In the genomic region with DNA sequence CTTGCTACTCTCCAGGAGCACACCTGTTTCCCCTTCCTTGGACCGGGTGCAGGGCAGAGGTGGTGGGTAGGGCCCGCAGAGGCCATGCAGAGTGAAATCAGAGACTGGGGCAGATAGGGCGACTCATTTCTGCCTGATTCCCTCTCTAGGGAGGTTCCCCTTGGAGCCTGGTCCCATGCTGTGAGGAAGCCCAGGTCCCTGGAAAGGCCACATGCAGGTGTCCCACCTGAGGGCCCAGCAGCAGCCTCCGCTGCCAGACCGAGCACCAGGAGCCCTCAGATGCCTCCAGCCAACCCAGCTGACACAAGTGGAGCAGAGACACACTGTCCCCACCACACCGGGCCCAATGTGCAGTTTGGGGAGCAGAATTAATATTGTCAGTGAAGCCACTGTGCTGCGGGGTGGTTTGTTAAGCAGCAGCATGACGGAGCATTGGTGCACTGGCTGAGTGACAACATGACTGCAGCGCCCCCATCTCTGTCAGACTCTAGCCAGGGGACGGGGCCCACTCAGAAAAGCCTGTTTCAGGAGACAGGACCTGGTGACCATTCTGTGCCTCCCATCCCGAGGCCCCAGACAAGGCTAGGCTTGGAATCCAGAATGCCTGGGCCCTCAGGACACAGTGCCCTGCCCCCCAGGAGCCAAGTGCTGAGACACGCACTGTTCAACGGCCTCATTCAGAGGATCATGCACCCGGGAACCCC, we compare ENCODE assay signal across 21 cellular contexts. TPM values are rescaled to one million over a fixed set of nuclear protein-coding genes. Genes with fewer than 3 reads are reported as not detected.
DNase-seq lines count a peak whose midpoint lies in the region; ATAC-seq, FAIRE-seq and TF ChIP-seq lines count a peak whose summit lies in the region.
"Had no signal": no experiment of that assay in that cellular context is flagged by ENCODE, and none has a peak within 500 bp of the region (broad histone marks: within the 10 kb centered on the region; RNA-seq: fewer than 3 reads in every experiment).

No MANE protein-coding gene starts in this region.

- TF ChIP-seq EP300 in HepG2 (IDR thresholded peaks at IDR 0.05; ENCODE audit: low read depth in 2 of 2, low read length in 2 of 2) (no peak), HepG2 (CRISPR knock-in tag; IDR thresholded peaks at IDR 0.05; ENCODE audit: borderline replicate concordance) (no peak), sigmoid colon (IDR thresholded peaks at IDR 0.05) (no peak)

- H3K27me3 ChIP-seq in Peyer's patch (no peaks in the 10 kb centered on the region), HepG2 (ENCODE audit: control insufficient read depth in 1 of 2, insufficient read depth in 2 of 2, low read length in 2 of 2) (peaks cover 6 to 21% of the 10 kb centered on the region in 2 experiments; a peak in 3 of 5 replicates), sigmoid colon (peaks cover 0 to 9% (median 0%) of the 10 kb centered on the region in 3 donors)
- H3K27me3 ChIP-seq: BE2C, cardiac muscle cell, gastrocnemius medialis, SJSA1, tibial nerve had no signal

- DNase-seq in activated T-cell treated with anti-CD3 and anti-CD28 coated beads, Interleukin-2, amount 50 U/mL, for 1 hour: peak; percentile 12
- DNase-seq in activated T-cell treated with anti-CD3 and anti-CD28 coated beads, Interleukin-2, amount 50 U/mL, for 48 hours: no peak
- DNase-seq in Peyer's patch (peak in 2 of 3 donors; percentile 19 to 34), HepG2 (ENCODE audit: low spot score) (no peak), sigmoid colon (peak; percentile 47), DMS79 (lab: John Stamatoyannopoulos, UW) (no peak), caudate nucleus (lab: John Stamatoyannopoulos, UW) (no peak), CD1c-positive myeloid dendritic cell (ENCODE audit: extremely low spot score) (no peak)
- DNase-seq: BE2C; NCI-H1436; NCI-H774; stimulated activated naive B cell treated with anti-CD40 and anti-IgM and Interleukin-4, amounts not matched to agents 10 μg/mL and 1 μg/mL and 100 μg/mL, for 72 hours; WERI-Rb-1 had no signal

- CTCF ChIA-PET in HepG2 (lab: Yijun Ruan, JAX; ENCODE audit: low intra/inter-chr PET ratio, low total read pairs): no interaction called here

- 7% methylated on average over 3 of the region's 14 CpGs for WGBS in HepG2 (ENCODE audit: low lambda C conversion rate)
- WGBS in sigmoid colon, 2 donors: 84 to 87% methylated on average over 14 of the region's 14 CpGs

- H3K4me2 ChIP-seq in HepG2 (ENCODE audit: low read depth, low read length): no peak overlapping the region

- H3K79me2 ChIP-seq in HepG2 (ENCODE audit: insufficient read depth, low read length): no peaks in the 10 kb centered on the region

- no peak for TF ChIP-seq POLR2A in Peyer's patch (IDR thresholded peaks at IDR 0.05)
- no peak for TF ChIP-seq POLR2A in HepG2 (IDR thresholded peaks at IDR 0.05; ENCODE audit: insufficient read depth in 1 of 2, low read depth in 2 of 2, low read length in 2 of 2)
- no peak for TF ChIP-seq POLR2A in sigmoid colon (IDR thresholded peaks at IDR 0.05)

- ATAC-seq in HepG2: peak; percentile 40; the same call in 2 of the 3 replicates
- ATAC-seq: gastrocnemius medialis, left colon had no signal

- H3K27ac ChIP-seq in Peyer's patch (no peak overlapping the region), HepG2 (ENCODE audit: extremely low read length, insufficient read depth, low read length) (no peak overlapping the region), sigmoid colon (no peak overlapping the region), caudate nucleus (ENCODE audit: low read depth, low read length) (no peak overlapping the region)
- H3K27ac ChIP-seq: 22Rv1, cardiac muscle cell, dorsolateral prefrontal cortex, gastrocnemius medialis, SJSA1, tibial nerve, WERI-Rb-1 had no signal

- H3K36me3 ChIP-seq in Peyer's patch (no peaks in the 10 kb centered on the region), HepG2 (replicated peaks in 1 of 2; ENCODE audit: control insufficient read depth in 1 of 2, insufficient read depth in 2 of 2, low read length in 2 of 2) (no peaks in the 10 kb centered on the region), sigmoid colon (no peaks in the 10 kb centered on the region)
- H3K36me3 ChIP-seq: BE2C, cardiac muscle cell, gastrocnemius medialis, SJSA1, tibial nerve, WERI-Rb-1 had no signal

- no peak for TF ChIP-seq RAD21 in HepG2 (CRISPR knock-in tag; IDR thresholded peaks at IDR 0.05)

- H4K20me1 ChIP-seq in HepG2 (ENCODE audit: insufficient read depth, low read length): no peaks in the 10 kb centered on the region

- in situ Hi-C loops in HepG2 (cut with HindIII; ENCODE audit: extremely low pct_ligation_motif_present, low pct_unique_long_range_greater_than_20kb): no loop called here

- H3K4me1 ChIP-seq in Peyer's patch (peaks cover 0 to 6% (median 0%) of the 10 kb centered on the region in 4 donors), HepG2 (ENCODE audit: insufficient read depth, low read length) (no peaks in the 10 kb centered on the region), sigmoid colon (no peaks in the 10 kb centered on the region)
- H3K4me1 ChIP-seq: gastrocnemius medialis, SJSA1, tibial nerve had no signal

- no peak overlapping the region for H3K4me3 ChIP-seq in Peyer's patch
- no peak overlapping the region for H3K4me3 ChIP-seq in HepG2 (replicated peaks in 1 of 3; ENCODE audit: insufficient read depth in 1 of 3, low read depth in 2 of 3, low read length in 3 of 3)
- no peak overlapping the region for H3K4me3 ChIP-seq in sigmoid colon
- H3K4me3 ChIP-seq: cardiac muscle cell, dorsolateral prefrontal cortex, gastrocnemius medialis, SJSA1, tibial nerve had no signal

- FAIRE-seq in HepG2 (lab: Jason Lieb, UNC): no peak
- FAIRE-seq: D721Med had no signal

- intact Hi-C loops in HepG2 (cut with micrococcal nuclease; ENCODE audit: unreplicated experiment) (no loop called here), sigmoid colon (cut with DNase I) (no loop called here)

- H3K9ac ChIP-seq in HepG2 (ENCODE audit: insufficient read depth, low read depth, low read length): no peak overlapping the region

- POLR2A ChIA-PET in HepG2 (lab: Yijun Ruan, JAX): no interaction called here

- no peak for TF ChIP-seq CTCF in Peyer's patch (IDR thresholded peaks at IDR 0.05)
- TF ChIP-seq CTCF in HepG2 (CRISPR knock-in tag; IDR thresholded peaks at IDR 0.05): no peak
- no peak for TF ChIP-seq CTCF in sigmoid colon (IDR thresholded peaks at IDR 0.05)

- no peak overlapping the region for H2AFZ ChIP-seq in HepG2 (ENCODE audit: low read length)

- no TSS peak for BruUV-seq in HepG2 (replicated peaks; lab: Mats Ljungman, UMichigan)

- H3K9me3 ChIP-seq in Peyer's patch: no peaks in the 10 kb centered on the region
- no peaks in the 10 kb centered on the region for H3K9me3 ChIP-seq in HepG2 (ENCODE audit: low read length)
- no peaks in the 10 kb centered on the region for H3K9me3 ChIP-seq in sigmoid colon
- H3K9me3 ChIP-seq: BE2C, gastrocnemius medialis, SJSA1, tibial nerve had no signal

TF ChIP-seq in HepG2, 621 proteins besides CTCF, POLR2A, EP300 and RAD21 (continues in another document):
- TF ChIP-seq CAMTA2 (CRISPR knock-in tag; IDR thresholded peaks at IDR 0.05; ENCODE audit: borderline replicate concordance) (no peak), TCF7 (IDR thresholded peaks at IDR 0.05; ENCODE audit: low read depth) (no peak), HNRNPH1 (optimal IDR thresholded peaks at IDR 0.05; ENCODE audit: low read depth, low read length) (no peak), MAFK (conservative IDR thresholded peaks at IDR 0.05 in 1 of 2, IDR thresholded peaks at IDR 0.05 in 1 of 2; ENCODE audit: low read length in 2 of 2) (no peak), ZNF282 (IDR thresholded peaks at IDR 0.05; ENCODE audit: partially characterized antibody) (no peak), ZNF17 (CRISPR knock-in tag; IDR thresholded peaks at IDR 0.05) (no peak)

RNA-seq across cellular contexts. Expression of gene RET, which starts 30.4 kb away (rescaled TPM):
- 1 to 10 TPM; 1.2 to 5.8 (median 1.7) TPM for total RNA-seq in Peyer's patch
- 0.02 TPM in 1 of 2 replicates, not detected in the other for total RNA-seq in HepG2 (2016; rRNA removed; fragmentation: Illumina TruSeq; extraction: Trizol)
- total RNA-seq in HepG2 (2016; cell fraction: cytosol; rRNA removed; fragmentation: Illumina TruSeq; extraction: Trizol; ENCODE audit: low read depth): not detected in 2 replicates
- not detected in 2 replicates for total RNA-seq in HepG2 (2016; cell fraction: insoluble cytoplasmic fraction; rRNA removed; fragmentation: Illumina TruSeq; extraction: Trizol)
- total RNA-seq in HepG2 (2016; cell fraction: membrane; rRNA removed; fragmentation: Illumina TruSeq; extraction: Trizol): not detected in 2 replicates
- not detected in 2 replicates for total RNA-seq in HepG2 (2016; cell fraction: nucleus; rRNA removed; fragmentation: Illumina TruSeq; extraction: Trizol)
- not detected in 2 replicates for polyA plus RNA-seq in HepG2 (2011; rRNA removed)
- not detected in 2 replicates for polyA plus RNA-seq in HepG2 (2011; cell fraction: cytosol; rRNA removed)
- not detected in 2 replicates for polyA plus RNA-seq in HepG2 (2011; cell fraction: nucleus; rRNA removed)
- polyA plus RNA-seq in HepG2 (2012): 0.03 TPM in 1 of 2 replicates, not detected in the other
- polyA plus RNA-seq in HepG2 (2016; cell fraction: cytosol; fragmentation: Illumina TruSeq; extraction: Trizol; ENCODE audit: low read depth): not detected in 2 replicates
- not detected in 2 replicates for polyA plus RNA-seq in HepG2 (2016; cell fraction: insoluble cytoplasmic fraction; fragmentation: Illumina TruSeq; extraction: Trizol; ENCODE audit: low read depth)
- polyA plus RNA-seq in HepG2 (2016; cell fraction: membrane; fragmentation: Illumina TruSeq; extraction: Trizol; ENCODE audit: low read depth): not detected in 2 replicates
- not detected in 2 replicates for polyA plus RNA-seq in HepG2 (2016; cell fraction: nucleus; fragmentation: Illumina TruSeq; extraction: Trizol; ENCODE audit: insufficient read depth, low read depth)
- 0.04 TPM in 1 of 2 replicates, not detected in the other for polyA minus RNA-seq in HepG2 (2011; rRNA and poly(A)+ RNA removed; ENCODE audit: low replicate concordance)
- not detected in 2 replicates for polyA minus RNA-seq in HepG2 (2011; cell fraction: cytosol; rRNA and poly(A)+ RNA removed)
- polyA minus RNA-seq in HepG2 (2011; cell fraction: nucleus; rRNA and poly(A)+ RNA removed): not detected in 2 replicates
- 1 to 10 TPM; 1.8 to 6.5 (median 4.6) TPM for total RNA-seq in sigmoid colon
- polyA plus RNA-seq in sigmoid colon: 1 to 10 TPM in 1 of 3 donors, not detected in 2; 3.4 TPM
- total RNA-seq: SJSA1 had no signal
- polyA plus RNA-seq: cardiac muscle cell had no signal

Comparison
In these comparisons a context has a peak if more than half of its experiments do, and no peak if none do; other contexts are left out.
1. DNase-seq: peak in activated T-cell treated with anti-CD3 and anti-CD28 coated beads, Interleukin-2, amount 50 U/mL, for 1 hour (single experiment), Peyer's patch (2 of 3) and sigmoid colon (single experiment); none in activated T-cell treated with anti-CD3 and anti-CD28 coated beads, Interleukin-2, amount 50 U/mL, for 48 hours (0 of 2), HepG2 (single experiment), DMS79 (single experiment), caudate nucleus (0 of 61) and CD1c-positive myeloid dendritic cell (single experiment).